Comparison of ENCODE assay signal across 10 cellular contexts in the genomic region with DNA sequence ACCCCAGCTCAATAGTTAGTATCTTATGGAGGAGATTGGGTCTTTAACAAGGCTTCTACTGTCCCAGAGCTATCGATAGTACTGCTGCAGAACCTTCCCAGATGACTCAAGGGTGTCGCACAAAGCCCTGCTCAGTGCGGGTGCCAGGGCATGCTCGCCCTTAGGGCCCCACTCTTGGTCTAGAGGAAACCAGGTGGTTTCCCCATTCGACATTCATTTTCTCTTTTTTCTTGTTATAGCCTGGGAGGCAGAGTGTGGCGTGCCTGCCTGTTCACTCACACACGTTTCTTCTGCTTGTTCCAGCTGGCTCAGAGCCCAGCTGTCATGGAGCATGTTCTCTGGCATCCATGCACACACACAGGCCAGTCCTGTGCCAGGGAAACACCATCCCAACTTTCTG.
A peak's percentile ranks its signal among the peaks of the same experiment; 100 is the strongest.
DNase-seq lines count a peak whose midpoint lies in the region; ATAC-seq and TF ChIP-seq lines count a peak whose summit lies in the region.
"Had no signal": no experiment of that assay in that cellular context is flagged by ENCODE, and none has a peak within 500 bp of the region (broad histone marks: within the 10 kb centered on the region; RNA-seq: fewer than 3 reads in every experiment).

No MANE protein-coding gene starts in this region.

- no peak for TF ChIP-seq POLR2A in erythroblast (IDR thresholded peaks at IDR 0.05; ENCODE audit: low read length)

- POLR2A ChIA-PET in activated CD4-positive, alpha-beta T cell treated with anti-CD3 and anti-CD28 coated beads, Interleukin-2, amount 10 ng/mL, durations not matched to agents 7 days and 5 days (lab: Charles Lee): no interaction called here

- H3K36me3 Mint-ChIP-seq in activated CD4-positive, alpha-beta T cell treated with anti-CD3 and anti-CD28 coated beads, Interleukin-2, amount 10 ng/mL, durations not matched to agents 24 days and 14 days (ENCODE audit: low read depth): peaks cover 2% of the 10 kb centered on the region
- peaks cover 2% of the 10 kb centered on the region for H3K36me3 Mint-ChIP-seq in activated CD4-positive, alpha-beta T cell treated with anti-CD3 and anti-CD28 coated beads, Interleukin-2, amount 10 ng/mL, durations not matched to agents 7 days and 5 days (ENCODE audit: low read depth)
- no peaks in the 10 kb centered on the region for H3K36me3 Mint-ChIP-seq in activated T-helper 17 cell treated with anti-CD3 and anti-CD28 coated beads, Interleukin-2, amount 50 U/mL, for 72 hours (ENCODE audit: low read depth)

- no peak for DNase-seq in activated CD4-positive, alpha-beta T cell treated with anti-CD3 and anti-CD28 coated beads, Interleukin-2, amount 10 ng/mL, durations not matched to agents 24 days and 14 days
- no peak for DNase-seq in activated CD4-positive, alpha-beta T cell treated with anti-CD3 and anti-CD28 coated beads, Interleukin-2, amount 10 ng/mL, durations not matched to agents 7 days and 5 days
- DNase-seq in stimulated activated CD8-positive, alpha-beta memory T cell treated with anti-CD3 and anti-CD28 coated beads, Interleukin-4, amount 100 ng/mL, for 24 hours (ENCODE audit: low read depth): peak; percentile 27
- no peak for DNase-seq in erythroblast (lab: John Stamatoyannopoulos, UW)
- DNase-seq in posterior vena cava (ENCODE audit: low spot score): no peak
- DNase-seq: lower lobe of right lung had no signal

- H3K27ac Mint-ChIP-seq in activated CD4-positive, alpha-beta T cell treated with anti-CD3 and anti-CD28 coated beads, Interleukin-2, amount 10 ng/mL, durations not matched to agents 24 days and 14 days: peak overlapping the region; percentile 77
- H3K27ac Mint-ChIP-seq in activated CD4-positive, alpha-beta T cell treated with anti-CD3 and anti-CD28 coated beads, Interleukin-2, amount 10 ng/mL, durations not matched to agents 7 days and 5 days: no peak overlapping the region
- H3K27ac Mint-ChIP-seq in activated T-helper 17 cell treated with anti-CD3 and anti-CD28 coated beads, Interleukin-2, amount 50 U/mL, for 72 hours: peak overlapping the region; percentile 65

- peaks cover 18% of the 10 kb centered on the region for H3K4me1 Mint-ChIP-seq in activated CD4-positive, alpha-beta T cell treated with anti-CD3 and anti-CD28 coated beads, Interleukin-2, amount 10 ng/mL, durations not matched to agents 24 days and 14 days
- H3K4me1 Mint-ChIP-seq in activated CD4-positive, alpha-beta T cell treated with anti-CD3 and anti-CD28 coated beads, Interleukin-2, amount 10 ng/mL, durations not matched to agents 7 days and 5 days: peaks cover 10% of the 10 kb centered on the region
- H3K4me1 Mint-ChIP-seq in activated T-helper 17 cell treated with anti-CD3 and anti-CD28 coated beads, Interleukin-2, amount 50 U/mL, for 72 hours: peaks cover 30% of the 10 kb centered on the region
- H3K4me1 Mint-ChIP-seq: central memory CD8-positive, alpha-beta T cell had no signal

- peak; percentile 61 for ATAC-seq in HG03066 (IDR thresholded peaks at IDR 0.05; ENCODE audit: low read depth, unreplicated experiment)
- peak; percentile 97 for ATAC-seq in activated T-helper 17 cell treated with anti-CD3 and anti-CD28 coated beads, Interleukin-2, amount 50 U/mL, for 72 hours (replicated peaks)
- no peak for ATAC-seq in GM19452 (IDR thresholded peaks at IDR 0.05; ENCODE audit: unreplicated experiment)

- H3K9me3 Mint-ChIP-seq in activated CD4-positive, alpha-beta T cell treated with anti-CD3 and anti-CD28 coated beads, Interleukin-2, amount 10 ng/mL, durations not matched to agents 24 days and 14 days: peaks cover 14% of the 10 kb centered on the region
- no peaks in the 10 kb centered on the region for H3K9me3 Mint-ChIP-seq in activated CD4-positive, alpha-beta T cell treated with anti-CD3 and anti-CD28 coated beads, Interleukin-2, amount 10 ng/mL, durations not matched to agents 7 days and 5 days
- H3K9me3 Mint-ChIP-seq in activated T-helper 17 cell treated with anti-CD3 and anti-CD28 coated beads, Interleukin-2, amount 50 U/mL, for 72 hours: no peaks in the 10 kb centered on the region
- H3K9me3 Mint-ChIP-seq: central memory CD8-positive, alpha-beta T cell had no signal

- H3K4me3 Mint-ChIP-seq in activated CD4-positive, alpha-beta T cell treated with anti-CD3 and anti-CD28 coated beads, Interleukin-2, amount 10 ng/mL, durations not matched to agents 24 days and 14 days: no peak overlapping the region
- no peak overlapping the region for H3K4me3 Mint-ChIP-seq in activated CD4-positive, alpha-beta T cell treated with anti-CD3 and anti-CD28 coated beads, Interleukin-2, amount 10 ng/mL, durations not matched to agents 7 days and 5 days
- peak overlapping the region; percentile 57 for H3K4me3 Mint-ChIP-seq in activated T-helper 17 cell treated with anti-CD3 and anti-CD28 coated beads, Interleukin-2, amount 50 U/mL, for 72 hours
- H3K4me3 Mint-ChIP-seq: central memory CD8-positive, alpha-beta T cell had no signal

- CTCF ChIA-PET in activated CD4-positive, alpha-beta T cell treated with anti-CD3 and anti-CD28 coated beads, Interleukin-2, amount 10 ng/mL, durations not matched to agents 7 days and 5 days (lab: Charles Lee): interaction anchor here (0.6 to 3.0 kb wide), 14 partner anchors 9 to 267 kb away, joined by 3 to 10 read pairs (median 4); no protein-coding TSS in a partner anchor

- intact Hi-C loops in activated CD4-positive, alpha-beta T cell treated with anti-CD3 and anti-CD28 coated beads, Interleukin-2, amount 10 ng/mL, durations not matched to agents 24 days and 14 days (cut with micrococcal nuclease): no loop called here
- intact Hi-C loops in posterior vena cava (cut with DNase I): no loop called here

- no peaks in the 10 kb centered on the region for H3K27me3 Mint-ChIP-seq in activated CD4-positive, alpha-beta T cell treated with anti-CD3 and anti-CD28 coated beads, Interleukin-2, amount 10 ng/mL, durations not matched to agents 24 days and 14 days
- no peaks in the 10 kb centered on the region for H3K27me3 Mint-ChIP-seq in activated CD4-positive, alpha-beta T cell treated with anti-CD3 and anti-CD28 coated beads, Interleukin-2, amount 10 ng/mL, durations not matched to agents 7 days and 5 days
- H3K27me3 Mint-ChIP-seq in activated T-helper 17 cell treated with anti-CD3 and anti-CD28 coated beads, Interleukin-2, amount 50 U/mL, for 72 hours: peaks cover 4% of the 10 kb centered on the region
- H3K27me3 Mint-ChIP-seq: central memory CD8-positive, alpha-beta T cell had no signal
